Comparison of ENCODE assay signal across 25 cellular contexts in genomic region chr15:76991048-76991447, GRCh38. TPM values are rescaled to one million over a fixed set of nuclear protein-coding genes. Genes with fewer than 3 reads are reported as not detected.
A peak's percentile ranks its signal among the peaks of the same experiment; 100 is the strongest.
DNase-seq lines count a peak whose midpoint lies in the region; ATAC-seq, FAIRE-seq and TF ChIP-seq lines count a peak whose summit lies in the region.
"Had no signal": no experiment of that assay in that cellular context is flagged by ENCODE, and none has a peak within 500 bp of the region (broad histone marks: within the 10 kb centered on the region; RNA-seq: fewer than 3 reads in every experiment).

No MANE protein-coding gene starts in this region.

- no peaks in the 10 kb centered on the region for H3F3A ChIP-seq in SK-N-SH (replicated peaks; ENCODE audit: insufficient read depth)

- DNase-seq in activated CD4-positive, CD25-positive, alpha-beta regulatory T cell treated with anti-CD3 and anti-CD28 coated beads, Interleukin-2, amount 50 U/mL, for 72 hours, result peak; percentile 9
- DNase-seq in activated CD4-positive, CD25-positive, alpha-beta regulatory T cell (lab: John Stamatoyannopoulos, UW), result no peak
- peak in 1 of 34 experiments; percentile 4 for DNase-seq in T-cell
- DNase-seq in kidney, result peak; percentile 68
- no peak for DNase-seq in stimulated activated effector memory CD8-positive, alpha-beta T cell treated with anti-CD3 and anti-CD28 coated beads, Interleukin-12 subunit alpha, Interleukin-12 subunit beta, amount 100 ng/mL, for 72 hours (ENCODE audit: low spot score in 2 of 2)
- no peak for DNase-seq in SK-N-DZ (ENCODE audit: low spot score)
- no peak for DNase-seq in uterus
- no peak for DNase-seq in SK-N-SH
- DNase-seq: activated CD4-positive, alpha-beta T cell treated with anti-CD3 and anti-CD28 coated beads, Interleukin-2, amount 50 U/mL, for 48 hours; BE2C; brain microvascular endothelial cell; left cardiac atrium; MM.1S; NCI-H2029; NCI-H226; NCI-H82; SHP77; stimulated activated CD4-positive, alpha-beta T cell treated with anti-CD3 and anti-CD28 coated beads, Interleukin-4, amount 100 ng/mL, for 24 hours had no signal

- H3K79me2 ChIP-seq in SK-N-SH (ENCODE audit: insufficient read depth), result no peaks in the 10 kb centered on the region

- CTCF ChIA-PET in T-cell (lab: Charles Lee) (no interaction called here), SK-N-SH (lab: Yijun Ruan, JAX) (no interaction called here)

- peak overlapping the region; percentile 16 to 26 for H3K27ac Mint-ChIP-seq in T-cell
- peak overlapping the region; percentile 98 for H3K27ac Mint-ChIP-seq in stimulated activated effector memory CD8-positive, alpha-beta T cell treated with anti-CD3 and anti-CD28 coated beads, Interleukin-12 subunit alpha, Interleukin-12 subunit beta, amount 100 ng/mL, for 72 hours

- no peak for FAIRE-seq in kidney (lab: Jason Lieb, UNC)
- FAIRE-seq: K562 had no signal

- no peak overlapping the region for H3K4me2 ChIP-seq in SK-N-SH
- H3K4me2 ChIP-seq: smooth muscle cell had no signal

- H3K36me3 Mint-ChIP-seq in T-cell, result no peaks in the 10 kb centered on the region
- H3K36me3 Mint-ChIP-seq in stimulated activated effector memory CD8-positive, alpha-beta T cell treated with anti-CD3 and anti-CD28 coated beads, Interleukin-12 subunit alpha, Interleukin-12 subunit beta, amount 100 ng/mL, for 72 hours, result peaks cover 24% of the 10 kb centered on the region

- POLR2A ChIA-PET in T-cell (lab: Charles Lee), result no interaction called here
- POLR2A ChIA-PET in SK-N-SH (lab: Yijun Ruan, JAX), result no interaction called here

- no peak overlapping the region for H3K4me3 Mint-ChIP-seq in T-cell
- no peak overlapping the region for H3K4me3 Mint-ChIP-seq in stimulated activated effector memory CD8-positive, alpha-beta T cell treated with anti-CD3 and anti-CD28 coated beads, Interleukin-12 subunit alpha, Interleukin-12 subunit beta, amount 100 ng/mL, for 72 hours
- H3K4me3 Mint-ChIP-seq: T-helper 1 cell treated with Interleukin-12 subunit alpha and Interleukin-12 subunit beta and Interleukin-4 antibody, amounts not matched to agents 30 μg/mL and 1 μg/mL, for 36 hours had no signal

- H3K9me3 ChIP-seq in kidney (ENCODE audit: control insufficient read depth in 1 of 2, low read length in 2 of 2) (no peaks in the 10 kb centered on the region), uterus (no peaks in the 10 kb centered on the region), SK-N-SH (no peaks in the 10 kb centered on the region)
- H3K9me3 ChIP-seq: BE2C, prostate gland, upper lobe of left lung had no signal

- TF ChIP-seq POLR2A in uterus (IDR thresholded peaks at IDR 0.05), result no peak

- ATAC-seq in T-cell (replicated peaks in 1 of 4), result no peak
- ATAC-seq in stimulated activated effector memory CD8-positive, alpha-beta T cell treated with anti-CD3 and anti-CD28 coated beads, Interleukin-12 subunit alpha, Interleukin-12 subunit beta, amount 100 ng/mL, for 72 hours, result no peak
- ATAC-seq: K562, left cardiac atrium had no signal

- no peaks in the 10 kb centered on the region for H3K36me3 ChIP-seq in kidney (ENCODE audit: control insufficient read depth in 1 of 2, insufficient read depth in 2 of 2, low read length in 2 of 2)
- H3K36me3 ChIP-seq in uterus, result no peaks in the 10 kb centered on the region
- H3K36me3 ChIP-seq in SK-N-SH (replicated peaks in 1 of 2; ENCODE audit: control insufficient read depth in 1 of 2, insufficient read depth in 2 of 2, low read length in 1 of 2), result no peaks in the 10 kb centered on the region
- H3K36me3 ChIP-seq: BE2C, brain microvascular endothelial cell, prostate gland, upper lobe of left lung had no signal

- H3K27me3 Mint-ChIP-seq in T-cell, result no peaks in the 10 kb centered on the region

- no peaks in the 10 kb centered on the region for H3K9me2 ChIP-seq in SK-N-SH

- TF ChIP-seq RAD21 in SK-N-SH (IDR thresholded peaks at IDR 0.05; ENCODE audit: low read length), result no peak

- H3K27me3 ChIP-seq in uterus (no peaks in the 10 kb centered on the region), SK-N-SH (ENCODE audit: insufficient read depth) (no peaks in the 10 kb centered on the region)
- H3K27me3 ChIP-seq: BE2C, brain microvascular endothelial cell, upper lobe of left lung had no signal

- no peak overlapping the region for H3K4me3 ChIP-seq in kidney (ENCODE audit: low read length in 2 of 2)
- H3K4me3 ChIP-seq in uterus, result no peak overlapping the region
- H3K4me3 ChIP-seq in SK-N-SH (ENCODE audit: low read depth in 2 of 2, low read length in 1 of 2), result no peak overlapping the region
- H3K4me3 ChIP-seq: coronary artery, K562, prostate gland, smooth muscle cell, upper lobe of left lung had no signal

- WGBS in SK-N-SH (ENCODE audit: low lambda C conversion rate), result 82% methylated on average over 7 of the region's 7 CpGs

- peaks cover 46 to 66% (median 51%) of the 10 kb centered on the region in 3 donors for H3K4me1 Mint-ChIP-seq in T-cell
- H3K4me1 Mint-ChIP-seq in stimulated activated effector memory CD8-positive, alpha-beta T cell treated with anti-CD3 and anti-CD28 coated beads, Interleukin-12 subunit alpha, Interleukin-12 subunit beta, amount 100 ng/mL, for 72 hours, result peaks cover 85% of the 10 kb centered on the region

- no peak overlapping the region for H3K9ac ChIP-seq in kidney (ENCODE audit: low read length in 2 of 2)
- H3K9ac ChIP-seq in SK-N-SH, result no peak overlapping the region

- TF ChIP-seq EP300 in SK-N-SH (IDR thresholded peaks at IDR 0.05; ENCODE audit: borderline replicate concordance in 1 of 2, low read depth in 1 of 2, low read length in 1 of 2), result no peak

- no peaks in the 10 kb centered on the region for H3K9me3 Mint-ChIP-seq in T-cell
- H3K9me3 Mint-ChIP-seq in stimulated activated effector memory CD8-positive, alpha-beta T cell treated with anti-CD3 and anti-CD28 coated beads, Interleukin-12 subunit alpha, Interleukin-12 subunit beta, amount 100 ng/mL, for 72 hours, result no peaks in the 10 kb centered on the region
- H3K9me3 Mint-ChIP-seq: T-helper 1 cell treated with Interleukin-12 subunit alpha and Interleukin-12 subunit beta and Interleukin-4 antibody, amounts not matched to agents 30 μg/mL and 1 μg/mL, for 36 hours had no signal

- no peak overlapping the region for H2AFZ ChIP-seq in SK-N-SH (ENCODE audit: low read depth)

- H3K27ac ChIP-seq in kidney (ENCODE audit: low read depth in 2 of 2, low read length in 2 of 2) (no peak overlapping the region), uterus (no peak overlapping the region), SK-N-SH (ENCODE audit: low read depth in 2 of 2, low read length in 1 of 2) (no peak overlapping the region)
- H3K27ac ChIP-seq: brain microvascular endothelial cell, prostate gland had no signal

- peaks cover 0 to 3% of the 10 kb centered on the region in 2 donors for H3K4me1 ChIP-seq in kidney (ENCODE audit: control insufficient read depth in 1 of 2, insufficient read depth in 1 of 2, low read depth in 1 of 2, low read length in 2 of 2)
- no peaks in the 10 kb centered on the region for H3K4me1 ChIP-seq in uterus
- H3K4me1 ChIP-seq in SK-N-SH (ENCODE audit: control insufficient read depth in 1 of 2, insufficient read depth in 2 of 2, low read depth in 1 of 2, low read length in 1 of 2), result peaks cover 7 to 16% of the 10 kb centered on the region in 2 experiments; a peak in 1 of 4 replicates
- H3K4me1 ChIP-seq: prostate gland had no signal

- H4K20me1 ChIP-seq in SK-N-SH (ENCODE audit: insufficient read depth), result no peaks in the 10 kb centered on the region

- intact Hi-C loops in kidney (cut with DNase I), result no loop called here
- intact Hi-C loops in uterus (cut with DNase I; ENCODE audit: low total_unique reads), result no loop called here

- no peak for TF ChIP-seq CTCF in kidney (IDR thresholded peaks at IDR 0.05; ENCODE audit: borderline replicate concordance, extremely low read depth, insufficient read depth)
- TF ChIP-seq CTCF in uterus (IDR thresholded peaks at IDR 0.05), result no peak
- TF ChIP-seq CTCF in SK-N-SH (IDR thresholded peaks at IDR 0.05), result no peak

TF ChIP-seq in SK-N-SH, 30 proteins besides CTCF, POLR2A, EP300 and RAD21 (continues in another document):
- TF ChIP-seq USF1 (IDR thresholded peaks at IDR 0.05; ENCODE audit: borderline replicate concordance, low read depth) (no peak), MXI1 (IDR thresholded peaks at IDR 0.05; ENCODE audit: low read depth, low read length) (no peak), RFX5 (IDR thresholded peaks at IDR 0.05; ENCODE audit: low read length) (no peak), TEAD4 (IDR thresholded peaks at IDR 0.05; ENCODE audit: borderline replicate concordance, insufficient read depth) (no peak), NFIC (IDR thresholded peaks at IDR 0.05; ENCODE audit: borderline replicate concordance) (no peak)

RNA-seq across cellular contexts. Expression of gene PSTPIP1, which starts 3.9 kb away (rescaled TPM):
- 100 to 1,000 TPM; 110 to 231 (median 180) TPM for total RNA-seq in T-cell
- total RNA-seq in kidney, result 22.1 TPM
- polyA plus RNA-seq in kidney (ENCODE audit: insufficient read depth, low read depth, low replicate concordance), result 2.2 TPM
- polyA plus RNA-seq in SK-N-DZ (2014; cell fraction: cytosol; rRNA removed), result 1.4 and 1.8 TPM in 2 replicates
- polyA plus RNA-seq in SK-N-DZ (2014; cell fraction: nucleus; rRNA removed), result 8.8 and 9.9 TPM in 2 replicates
- 1 to 10 TPM in 3 of 4 donors, not detected in 1; 1.3 to 10.0 (median 4.7) TPM for total RNA-seq in uterus
- polyA plus RNA-seq in SK-N-SH (2012; rRNA removed), result 0.69 and 1.1 TPM in 2 replicates
- polyA plus RNA-seq in SK-N-SH (2012; cell fraction: cytosol; rRNA removed), result 0.40 and 0.66 TPM in 2 replicates
- 2.7 and 3.4 TPM in 2 replicates for polyA plus RNA-seq in SK-N-SH (2012; cell fraction: nucleus; rRNA removed)
- total RNA-seq: K562, smooth muscle cell had no signal
- polyA plus RNA-seq: K562, neural cell had no signal

RNA-seq across cellular contexts. Expression of gene RCN2, which starts 59.5 kb away (rescaled TPM):
- total RNA-seq in T-cell (10 to 100 TPM; 20.5 to 26.7 (median 23.7) TPM), kidney (40.0 TPM), uterus (100 to 1,000 TPM in 1 of 4 donors, 10 to 100 TPM in 3; 26.1 to 108 (median 46.7) TPM)
- polyA plus RNA-seq in kidney (ENCODE audit: insufficient read depth, low read depth, low replicate concordance) (44.5 TPM), SK-N-SH (2012; rRNA removed) (78.6 and 94.1 TPM in 2 replicates)
- polyA plus RNA-seq in SK-N-DZ (2014; cell fraction: cytosol; rRNA removed), result 252 and 268 TPM in 2 replicates
- 207 and 238 TPM in 2 replicates for polyA plus RNA-seq in SK-N-DZ (2014; cell fraction: nucleus; rRNA removed)
- polyA plus RNA-seq in SK-N-SH (2012; cell fraction: cytosol; rRNA removed), result 117 and 171 TPM in 2 replicates
- polyA plus RNA-seq in SK-N-SH (2012; cell fraction: nucleus; rRNA removed), result 40.1 and 45.9 TPM in 2 replicates

Comparison
In these comparisons a context has a peak if more than half of its experiments do, and no peak if none do; other contexts are left out.
1. DNase-seq: peak in activated CD4-positive, CD25-positive, alpha-beta regulatory T cell treated with anti-CD3 and anti-CD28 coated beads, Interleukin-2, amount 50 U/mL, for 72 hours (single experiment) and kidney (single experiment); none in activated CD4-positive, CD25-positive, alpha-beta regulatory T cell (0 of 4), stimulated activated effector memory CD8-positive, alpha-beta T cell treated with anti-CD3 and anti-CD28 coated beads, Interleukin-12 subunit alpha, Interleukin-12 subunit beta, amount 100 ng/mL, for 72 hours (0 of 2), SK-N-DZ (single experiment), uterus (0 of 2) and SK-N-SH (single experiment).